In the genomic region with DNA sequence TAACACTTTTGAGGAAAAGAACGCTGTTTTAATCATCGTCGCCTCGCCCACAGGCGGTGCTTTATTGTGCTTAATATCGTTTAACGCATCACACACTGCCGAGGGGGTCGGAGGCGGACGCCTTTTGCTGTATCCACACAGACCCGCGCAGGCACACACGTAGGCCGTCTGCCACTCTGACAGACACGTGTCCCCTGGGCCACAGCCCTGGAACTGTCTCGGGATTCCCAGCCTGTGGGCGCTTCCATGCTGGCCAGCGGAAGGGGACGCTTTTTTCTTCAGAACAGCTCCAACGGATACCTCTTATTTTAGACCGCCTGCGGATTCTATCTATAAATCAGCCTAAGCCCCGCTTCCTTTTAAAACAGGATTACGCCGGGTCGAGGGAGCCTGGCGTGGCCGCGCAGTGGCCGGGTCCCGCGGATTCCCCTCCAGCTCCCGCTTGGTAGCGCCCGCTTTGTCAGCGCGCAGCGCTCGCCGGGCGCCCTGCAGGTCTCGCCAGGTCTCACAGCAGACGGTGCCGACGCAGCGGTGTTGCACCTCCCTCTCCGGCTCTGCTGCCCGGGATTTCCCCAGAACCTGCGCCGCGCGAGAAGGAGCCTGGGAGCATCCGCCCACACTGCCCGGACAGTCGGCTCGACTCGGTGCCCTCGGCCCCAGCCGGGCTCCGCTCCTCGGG, we compare ENCODE assay signal across 8 cellular contexts. TPM values are rescaled to one million over a fixed set of nuclear protein-coding genes. Genes with fewer than 3 reads are reported as not detected.
A peak's percentile ranks its signal among the peaks of the same experiment; 100 is the strongest.
DNase-seq lines count a peak whose midpoint lies in the region; ATAC-seq, FAIRE-seq and TF ChIP-seq lines count a peak whose summit lies in the region.

A gene with protein sequence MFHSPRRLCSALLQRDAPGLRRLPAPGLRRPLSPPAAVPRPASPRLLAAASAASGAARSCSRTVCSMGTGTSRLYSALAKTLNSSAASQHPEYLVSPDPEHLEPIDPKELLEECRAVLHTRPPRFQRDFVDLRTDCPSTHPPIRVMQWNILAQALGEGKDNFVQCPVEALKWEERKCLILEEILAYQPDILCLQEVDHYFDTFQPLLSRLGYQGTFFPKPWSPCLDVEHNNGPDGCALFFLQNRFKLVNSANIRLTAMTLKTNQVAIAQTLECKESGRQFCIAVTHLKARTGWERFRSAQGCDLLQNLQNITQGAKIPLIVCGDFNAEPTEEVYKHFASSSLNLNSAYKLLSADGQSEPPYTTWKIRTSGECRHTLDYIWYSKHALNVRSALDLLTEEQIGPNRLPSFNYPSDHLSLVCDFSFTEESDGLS (plus strand): TSS at position 513 of the 679 bp plus-strand sequence. CDS start 201 bp downstream, outside the sequence.

- H3K36me3 Mint-ChIP-seq in activated naive CD4-positive, alpha-beta T cell treated with anti-CD3 and anti-CD28 coated beads for 36 hours (ENCODE audit: low read depth): peaks cover 9% of the 10 kb centered on the region

- peak within 1 kb of the TSS; percentile 96 for H3K27ac Mint-ChIP-seq in activated naive CD4-positive, alpha-beta T cell treated with anti-CD3 and anti-CD28 coated beads for 36 hours

- H3K9me3 Mint-ChIP-seq in activated naive CD4-positive, alpha-beta T cell treated with anti-CD3 and anti-CD28 coated beads for 36 hours: no peaks in the 10 kb centered on the region

- CTCF ChIA-PET in GM10248 (lab: Yijun Ruan, JAX): interaction anchor here (1.7 to 9.3 kb wide), 4 partner anchors 14 to 144 kb away, joined by 3 to 143 read pairs (median 6); no protein-coding TSS in a partner anchor
- CTCF ChIA-PET in activated naive CD4-positive, alpha-beta T cell treated with anti-CD3 and anti-CD28 coated beads for 36 hours (lab: Charles Lee): interaction anchor here (0.5 to 7.6 kb wide), 6 partner anchors 9 to 438 kb away, joined by 3 to 86 read pairs (median 3); no protein-coding TSS in a partner anchor

- FAIRE-seq in frontal cortex (lab: Jason Lieb, UNC): no peak

- H3K27me3 ChIP-seq in neutrophil: no peaks in the 10 kb centered on the region

- ATAC-seq in HG02571 (IDR thresholded peaks at IDR 0.05; ENCODE audit: unreplicated experiment): peak; percentile 94

- no peaks in the 10 kb centered on the region for H3K36me3 ChIP-seq in neutrophil

- intact Hi-C loops in activated naive CD4-positive, alpha-beta T cell treated with anti-CD3 and anti-CD28 coated beads for 36 hours (cut with micrococcal nuclease): loop anchor here (1.0 to 10.0 kb wide), 11 partner anchors 68 to 1509 kb away; a partner anchor contains a TSS

- DNase-seq in GM10248 (ENCODE audit: extremely low spot score): peak; percentile 96
- DNase-seq in NB4 (ENCODE audit: low read depth): peak; percentile 94
- DNase-seq in SK-N-DZ (ENCODE audit: low spot score): peak; percentile 90
- DNase-seq in activated naive CD4-positive, alpha-beta T cell treated with anti-CD3 and anti-CD28 coated beads for 36 hours: peak; percentile 97
- DNase-seq in frontal cortex (ENCODE audit: low spot score in 2 of 2): peak; percentile 85 to 88
- peak; percentile 49 to 97 (median 80) for DNase-seq in substantia nigra (lab: John Stamatoyannopoulos, UW)

- POLR2A ChIA-PET in GM10248 (lab: Yijun Ruan, JAX): interaction anchor here (0.5 to 0.7 kb wide), 3 partner anchors 13 to 193 kb away, joined by 3 to 7 read pairs (median 4); no protein-coding TSS in a partner anchor

- peak; percentile 6 for TF ChIP-seq CTCF in GM10248 (IDR thresholded peaks at IDR 0.05; ENCODE audit: control extremely low read depth, extremely low read depth, low read depth, missing control alignments)
- TF ChIP-seq CTCF in NB4 (IDR thresholded peaks at IDR 0.05; ENCODE audit: low read depth, low read length): no peak
- TF ChIP-seq CTCF in neutrophil (IDR thresholded peaks at IDR 0.05): peak; percentile 66

- peak within 1 kb of the TSS; percentile 91 for H3K4me3 Mint-ChIP-seq in activated naive CD4-positive, alpha-beta T cell treated with anti-CD3 and anti-CD28 coated beads for 36 hours

- H3K27ac ChIP-seq in neutrophil: peak within 1 kb of the TSS; percentile 88
- peak within 1 kb of the TSS; percentile 75 for H3K27ac ChIP-seq in substantia nigra (ENCODE audit: low read depth, low read length, poor library complexity, severe bottlenecking)

- no peaks in the 10 kb centered on the region for H3K27me3 Mint-ChIP-seq in activated naive CD4-positive, alpha-beta T cell treated with anti-CD3 and anti-CD28 coated beads for 36 hours (ENCODE audit: low read depth)

- no peaks in the 10 kb centered on the region for H3K9me3 ChIP-seq in neutrophil

- H3K4me3 ChIP-seq in NB4 (ENCODE audit: low read depth, low read length): peak within 1 kb of the TSS; percentile 93
- H3K4me3 ChIP-seq in neutrophil (ENCODE audit: low read depth in 1 of 2, low read length in 1 of 2): peak within 1 kb of the TSS; percentile 73 to 75

- peaks cover 48% of the 10 kb centered on the region for H3K4me1 Mint-ChIP-seq in activated naive CD4-positive, alpha-beta T cell treated with anti-CD3 and anti-CD28 coated beads for 36 hours (ENCODE audit: low read depth)

- peaks cover 53 to 55% of the 10 kb centered on the region in 2 experiments for H3K4me1 ChIP-seq in neutrophil (ENCODE audit: control insufficient read depth in 1 of 2, insufficient read depth in 1 of 2, low read depth in 1 of 2, low read length in 1 of 2)

- TF ChIP-seq POLR2A in NB4 (IDR thresholded peaks at IDR 0.05; ENCODE audit: extremely low read depth, insufficient read length): peak; percentile 94

RNA-seq across cellular contexts. Expression of the gene that starts here (rescaled TPM):
- 3.9 and 5.2 TPM in 2 replicates for polyA plus RNA-seq in SK-N-DZ (2014; cell fraction: cytosol; rRNA removed)
- polyA plus RNA-seq in SK-N-DZ (2014; cell fraction: nucleus; rRNA removed): 2.9 and 4.3 TPM in 2 replicates
- total RNA-seq in activated naive CD4-positive, alpha-beta T cell treated with anti-CD3 and anti-CD28 coated beads for 36 hours: 10 to 100 TPM in 1 of 2 experiments, 1 to 10 TPM in 1; 9.3 to 10.4 TPM
- 33.8 TPM for total RNA-seq in frontal cortex

Comparison
In these comparisons a context has a peak if more than half of its experiments do, and no peak if none do; other contexts are left out.
1. Peak in every context shown above with its lines: DNase-seq, ATAC-seq, H3K4me3 ChIP-seq and H3K27ac ChIP-seq.